In the genomic region with DNA sequence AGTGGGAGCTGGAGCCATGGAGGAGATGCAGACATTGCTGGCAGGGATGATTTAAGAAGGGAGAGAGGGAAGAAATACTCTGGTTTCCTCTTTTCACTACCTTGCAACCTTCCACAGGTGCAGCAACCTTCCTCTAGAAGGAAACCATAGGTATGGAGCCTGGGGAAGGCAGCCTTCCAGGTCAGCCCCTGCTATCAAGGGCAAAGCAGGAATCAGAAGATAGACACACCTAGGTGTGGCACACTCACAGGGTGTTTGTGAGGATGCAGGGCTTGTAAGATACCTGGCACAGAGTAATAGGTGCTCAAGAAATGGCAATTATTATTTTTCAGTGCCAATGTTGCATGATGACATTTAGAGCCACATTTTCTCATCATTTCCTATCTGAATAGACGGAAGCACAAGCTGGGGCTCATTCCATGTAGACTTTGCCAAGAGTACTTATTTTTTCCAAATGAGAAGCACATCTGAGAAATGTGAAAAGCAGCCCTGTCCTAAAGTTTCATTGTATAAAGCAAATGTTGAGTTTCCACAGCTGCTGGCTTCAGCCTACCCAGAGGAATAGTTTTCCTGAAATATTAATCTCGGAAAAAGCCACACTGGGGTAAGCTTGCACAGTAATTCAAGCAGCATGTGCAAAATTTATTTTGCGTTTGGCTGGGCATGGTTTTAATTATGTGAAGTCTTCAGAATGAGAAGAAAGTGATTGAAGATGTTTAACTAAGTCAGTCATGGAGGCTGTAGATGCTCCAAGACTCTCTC, we compare ENCODE assay signal across 18 cellular contexts. TPM values are rescaled to one million over a fixed set of nuclear protein-coding genes. Genes with fewer than 3 reads are reported as not detected.
A peak's percentile ranks its signal among the peaks of the same experiment; 100 is the strongest.
DNase-seq lines count a peak whose midpoint lies in the region; ATAC-seq and TF ChIP-seq lines count a peak whose summit lies in the region.
"Had no signal": no experiment of that assay in that cellular context is flagged by ENCODE, and none has a peak within 500 bp of the region (broad histone marks: within the 10 kb centered on the region; RNA-seq: fewer than 3 reads in every experiment).

No MANE protein-coding gene starts in this region.

- H3K4me1 Mint-ChIP-seq in HFFc6 (ENCODE audit: low read depth) (peaks cover 43% of the 10 kb centered on the region), nephron (peaks cover 17% of the 10 kb centered on the region)
- H3K4me1 Mint-ChIP-seq in activated CD4-positive, alpha-beta T cell treated with anti-CD3 and anti-CD28 coated beads, Interleukin-2, amount 10 ng/mL, durations not matched to agents 24 days and 14 days, result no peaks in the 10 kb centered on the region

- ATAC-seq in Right ventricle myocardium superior (ENCODE audit: poor library complexity) (peak; percentile 71), HG02970 (IDR thresholded peaks at IDR 0.05; ENCODE audit: low FRiP score, unreplicated experiment) (no peak)
- ATAC-seq: Panc1 had no signal

- H3K27ac Mint-ChIP-seq in HFFc6 (peak overlapping the region; percentile 35; the same call in 1 of the 2 replicates), nephron (peak overlapping the region; percentile 25 to 78 (median 59))
- no peak overlapping the region for H3K27ac Mint-ChIP-seq in activated CD4-positive, alpha-beta T cell treated with anti-CD3 and anti-CD28 coated beads, Interleukin-2, amount 10 ng/mL, durations not matched to agents 24 days and 14 days
- H3K27ac Mint-ChIP-seq: CD4-positive, alpha-beta T cell had no signal

- TF ChIP-seq CTCF in HFFc6 (IDR thresholded peaks at IDR 0.05) (no peak), nephron (IDR thresholded peaks at IDR 0.05; ENCODE audit: unreplicated experiment in 3 of 3) (no peak)

- H3K36me3 Mint-ChIP-seq in HFFc6 (ENCODE audit: low read depth) (peaks cover 48% of the 10 kb centered on the region), nephron (ENCODE audit: low read depth) (peaks cover 34% of the 10 kb centered on the region)
- no peaks in the 10 kb centered on the region for H3K36me3 Mint-ChIP-seq in activated CD4-positive, alpha-beta T cell treated with anti-CD3 and anti-CD28 coated beads, Interleukin-2, amount 10 ng/mL, durations not matched to agents 24 days and 14 days (ENCODE audit: low read depth)

- H3K4me3 Mint-ChIP-seq in HFFc6, result 0 out of 2 replicates have a peak overlapping the region, but pooled peaks have one; percentile 1
- H3K4me3 Mint-ChIP-seq in nephron, result no peak overlapping the region
- H3K4me3 Mint-ChIP-seq in activated CD4-positive, alpha-beta T cell treated with anti-CD3 and anti-CD28 coated beads, Interleukin-2, amount 10 ng/mL, durations not matched to agents 24 days and 14 days, result no peak overlapping the region
- H3K4me3 Mint-ChIP-seq: CD4-positive, alpha-beta T cell had no signal

- intact Hi-C loops in Right ventricle myocardium superior (cut with DNase I) (no loop called here), cardiac septum (cut with DNase I) (no loop called here)
- intact Hi-C loops in activated CD4-positive, alpha-beta T cell treated with anti-CD3 and anti-CD28 coated beads, Interleukin-2, amount 10 ng/mL, durations not matched to agents 24 days and 14 days (cut with micrococcal nuclease), result no loop called here

- DNase-seq in Right ventricle myocardium superior (no peak), cardiac septum (ENCODE audit: low spot score) (no peak), HFFc6 (no peak), fibroblast of gingiva (ENCODE audit: low read depth) (peak; percentile 85), NCI-H2107 treated with DMSO at 0.1 percent for 48 hours (lab: John Stamatoyannopoulos, UW; ENCODE audit: unreplicated experiment) (no peak)
- no peak for DNase-seq in activated CD4-positive, alpha-beta T cell treated with anti-CD3 and anti-CD28 coated beads, Interleukin-2, amount 10 ng/mL, durations not matched to agents 24 days and 14 days
- DNase-seq: Calu3; CD4-positive, alpha-beta T cell; DMS79; GDM1; KBM-7; NCI-H146; NCI-H2107; NCI-H774; SHP77 treated with DMSO at 0.1 percent for 48 hours had no signal

- H3K9me3 Mint-ChIP-seq in HFFc6 (no peaks in the 10 kb centered on the region), nephron (peaks cover 3% of the 10 kb centered on the region)
- no peaks in the 10 kb centered on the region for H3K9me3 Mint-ChIP-seq in activated CD4-positive, alpha-beta T cell treated with anti-CD3 and anti-CD28 coated beads, Interleukin-2, amount 10 ng/mL, durations not matched to agents 24 days and 14 days

- H3K27me3 Mint-ChIP-seq in HFFc6 (ENCODE audit: insufficient read depth) (no peaks in the 10 kb centered on the region), nephron (ENCODE audit: low read depth) (peaks cover 5% of the 10 kb centered on the region)
- peaks cover 9% of the 10 kb centered on the region for H3K27me3 Mint-ChIP-seq in activated CD4-positive, alpha-beta T cell treated with anti-CD3 and anti-CD28 coated beads, Interleukin-2, amount 10 ng/mL, durations not matched to agents 24 days and 14 days

RNA-seq across cellular contexts. Expression of gene EVA1A, which starts 20.6 kb away (rescaled TPM):
- 0.97 TPM for total RNA-seq in Right ventricle myocardium superior
- 2.7 TPM for total RNA-seq in cardiac septum
- 10 to 100 TPM; 61.7 to 75.2 (median 68.8) TPM for total RNA-seq in HFFc6 (2021; fragmentation: NEBNext Ultra II Directional; extraction: Animal tissue kit (Norgen Biotek cat#: 25700))
- total RNA-seq in activated CD4-positive, alpha-beta T cell treated with anti-CD3 and anti-CD28 coated beads, Interleukin-2, amount 10 ng/mL, durations not matched to agents 24 days and 14 days, result not detected in 2 replicates
- total RNA-seq: Calu3; CD4-positive, alpha-beta T cell had no signal

Comparison
In these comparisons a context has a peak if more than half of its experiments do, and no peak if none do; other contexts are left out.
1. RNA of gene EVA1A, which starts 20.6 kb away (total RNA-seq): 61.7 to 75.2 TPM in HFFc6; 2.7 TPM in cardiac septum (single experiment), 0.97 TPM in Right ventricle myocardium superior (single experiment) and not detected in activated CD4-positive, alpha-beta T cell treated with anti-CD3 and anti-CD28 coated beads, Interleukin-2, amount 10 ng/mL, durations not matched to agents 24 days and 14 days; every median in the first group is over 10 times any median in the second.